ENCODE assay signal across 8 cellular contexts in the genomic region with DNA sequence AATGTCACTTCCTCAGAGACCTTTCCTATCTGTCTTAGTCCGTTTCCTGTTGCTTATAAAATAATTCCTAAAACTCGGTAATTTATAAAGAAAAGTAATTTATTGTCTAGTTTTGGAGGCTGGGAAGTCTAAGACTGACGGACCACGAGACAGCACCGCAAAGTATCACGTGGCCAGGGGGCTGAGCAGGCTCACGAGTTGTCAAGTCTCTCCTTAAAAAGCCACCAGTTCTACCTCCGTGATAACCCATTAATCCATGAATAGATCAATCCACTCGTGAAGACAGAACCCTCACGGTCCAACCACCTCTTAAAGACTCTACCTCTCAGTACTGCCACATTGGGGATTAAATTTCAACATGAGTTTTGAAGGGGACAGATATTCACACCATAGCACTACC. TPM values are rescaled to one million over a fixed set of nuclear protein-coding genes. Genes with fewer than 3 reads are reported as not detected.
DNase-seq lines count a peak whose midpoint lies in the region; TF ChIP-seq lines count a peak whose summit lies in the region.

No MANE protein-coding gene starts in this region.

- no peaks in the 10 kb centered on the region for H3K9me3 ChIP-seq in HAP-1
- no peaks in the 10 kb centered on the region for H3K9me3 ChIP-seq in mesenchymal stem cell (ENCODE audit: control insufficient read depth, low read length)
- no peaks in the 10 kb centered on the region for H3K9me3 ChIP-seq in uterus

- no peak overlapping the region for H2AK5ac ChIP-seq in mesenchymal stem cell (ENCODE audit: low read length, severe bottlenecking)

- WGBS in mesenchymal stem cell, result 4% methylated on average over 8 of the region's 10 CpGs

- H3K4me3 ChIP-seq in HAP-1 (peak overlapping the region; percentile 94), brain microvascular endothelial cell (ENCODE audit: low read depth, low read length) (peak overlapping the region; percentile 93), mesenchymal stem cell (ENCODE audit: insufficient read depth in 1 of 2, low read depth in 1 of 2, low read length in 2 of 2) (peak overlapping the region; percentile 38 to 98), uterus (peak overlapping the region; percentile 79 to 99)

- no peak overlapping the region for H3K18ac ChIP-seq in mesenchymal stem cell (ENCODE audit: low read depth in 1 of 2, low read length in 2 of 2)

- H4K91ac ChIP-seq in mesenchymal stem cell (ENCODE audit: low read length), result no peak overlapping the region

- peak overlapping the region; percentile 92 for H3K9ac ChIP-seq in mesenchymal stem cell (ENCODE audit: low read length)

- in situ Hi-C loops in HAP-1 (cut with MboI; ENCODE audit: low sequenced_read_pairs) (loop anchor here (10.0 kb wide), 1 partner anchor 256 kb away; a partner anchor contains a TSS), brain microvascular endothelial cell (cut with HindIII; ENCODE audit: low pct_ligation_motif_present, low sequenced_read_pairs) (no loop called here)

- H3K4me1 ChIP-seq in HAP-1, result peaks cover 4% of the 10 kb centered on the region
- peaks cover 5% of the 10 kb centered on the region for H3K4me1 ChIP-seq in mesenchymal stem cell (ENCODE audit: control insufficient read depth, insufficient read depth, low read depth, low read length)
- H3K4me1 ChIP-seq in uterus, result peaks cover 0 to 17% of the 10 kb centered on the region in 2 donors

- peaks cover 7% of the 10 kb centered on the region for H3K36me3 ChIP-seq in HAP-1 (replicated peaks)
- H3K36me3 ChIP-seq in brain microvascular endothelial cell (replicated peaks), result no peaks in the 10 kb centered on the region
- peaks cover 0 to 18% of the 10 kb centered on the region in 2 experiments for H3K36me3 ChIP-seq in mesenchymal stem cell (ENCODE audit: control insufficient read depth in 1 of 2, insufficient read depth in 2 of 2, low read depth in 1 of 2, low read length in 2 of 2)
- H3K36me3 ChIP-seq in uterus, result no peaks in the 10 kb centered on the region

- DNase-seq in HAP-1 (ENCODE audit: low spot score in 2 of 2) (peak; percentile 13 to 33), RPMI7951 (ENCODE audit: low read depth) (peak; percentile 16), brain microvascular endothelial cell (no peak), mesenchymal stem cell (peak; percentile 47), uterus (no peak), C1 segment of cervical spinal cord (lab: John Stamatoyannopoulos, UW) (no peak), COLO829 (ENCODE audit: low spot score) (no peak), DMS153 treated with DMSO at 0.1 percent for 48 hours (lab: John Stamatoyannopoulos, UW; ENCODE audit: unreplicated experiment) (no peak)

- H2AFZ ChIP-seq in mesenchymal stem cell (ENCODE audit: low read depth, low read length), result no peak overlapping the region

- no peak overlapping the region for H3K14ac ChIP-seq in mesenchymal stem cell (ENCODE audit: low read length in 2 of 2)

- H3K27ac ChIP-seq in brain microvascular endothelial cell (no peak overlapping the region), mesenchymal stem cell (ENCODE audit: low read length, poor library complexity, severe bottlenecking) (no peak overlapping the region), uterus (peak overlapping the region in 1 of 2 donors; percentile 81)

- peaks cover 21% of the 10 kb centered on the region for H3K79me1 ChIP-seq in mesenchymal stem cell (replicated peaks; ENCODE audit: low read length, poor library complexity, severe bottlenecking)

- TF ChIP-seq POLR2A in uterus (IDR thresholded peaks at IDR 0.05), result no peak

- no peak overlapping the region for H3K4ac ChIP-seq in mesenchymal stem cell (ENCODE audit: low read depth in 1 of 2, low read length in 2 of 2)

- H3K4me2 ChIP-seq in mesenchymal stem cell (ENCODE audit: low read length, poor library complexity, severe bottlenecking), result peak overlapping the region; percentile 94

- H2BK15ac ChIP-seq in mesenchymal stem cell (ENCODE audit: low read depth, poor library complexity, severe bottlenecking), result no peak overlapping the region

- no peak overlapping the region for H3K23ac ChIP-seq in mesenchymal stem cell (ENCODE audit: low read length in 2 of 2)

- H3K27me3 ChIP-seq in HAP-1 (ENCODE audit: low read depth), result no peaks in the 10 kb centered on the region
- no peaks in the 10 kb centered on the region for H3K27me3 ChIP-seq in brain microvascular endothelial cell (replicated peaks)
- H3K27me3 ChIP-seq in mesenchymal stem cell (ENCODE audit: control insufficient read depth in 1 of 2, insufficient read depth in 1 of 2, low read length in 2 of 2), result no peaks in the 10 kb centered on the region
- H3K27me3 ChIP-seq in uterus, result no peaks in the 10 kb centered on the region

- no peak for TF ChIP-seq CTCF in brain microvascular endothelial cell (IDR thresholded peaks at IDR 0.05; ENCODE audit: low read depth, low read length, missing control alignments)
- TF ChIP-seq CTCF in uterus (IDR thresholded peaks at IDR 0.05), result no peak

- no peak overlapping the region for H4K8ac ChIP-seq in mesenchymal stem cell (ENCODE audit: low read length)

- no peak overlapping the region for H2BK12ac ChIP-seq in mesenchymal stem cell (ENCODE audit: low read length in 2 of 2)

- intact Hi-C loops in uterus (cut with DNase I; ENCODE audit: low total_unique reads), result no loop called here

- H2BK120ac ChIP-seq in mesenchymal stem cell (ENCODE audit: low read depth, low read length), result no peak overlapping the region

- H2BK5ac ChIP-seq in mesenchymal stem cell (ENCODE audit: low read depth, low read length, poor library complexity, severe bottlenecking), result no peak overlapping the region

RNA-seq across cellular contexts. Expression of a gene that starts 0.8 kb away (rescaled TPM):
- 20.4 and 23.2 TPM in 2 replicates for total RNA-seq in RPMI7951 (2014; rRNA removed; shearing (Covaris generic))
- polyA plus RNA-seq in mesenchymal stem cell (2013, experiment 1 of 2), result 5.8 TPM
- 7.2 TPM for polyA plus RNA-seq in mesenchymal stem cell (2013, experiment 2 of 2)
- 100 to 1,000 TPM in 1 of 4 donors, 10 to 100 TPM in 3; 17.4 to 108 (median 52.8) TPM for total RNA-seq in uterus

RNA-seq across cellular contexts. Expression of a gene that starts 1.2 kb away (rescaled TPM):
- total RNA-seq in RPMI7951 (2014; rRNA removed; shearing (Covaris generic)), result 11.5 and 13.5 TPM in 2 replicates
- polyA plus RNA-seq in mesenchymal stem cell (2013, experiment 1 of 2), result 5.8 TPM
- polyA plus RNA-seq in mesenchymal stem cell (2013, experiment 2 of 2), result 6.4 TPM
- total RNA-seq in uterus, result 10 to 100 TPM; 15.0 to 27.7 (median 22.7) TPM

Comparison
In these comparisons a context has a peak if more than half of its experiments do, and no peak if none do; other contexts are left out.
1. DNase-seq: peak in HAP-1 (2 of 2), RPMI7951 (single experiment) and mesenchymal stem cell (single experiment); none in brain microvascular endothelial cell (single experiment), uterus (0 of 2), C1 segment of cervical spinal cord (0 of 14), COLO829 (single experiment) and DMS153 treated with DMSO at 0.1 percent for 48 hours (single experiment).
2. Peak in every context shown above with its lines, with median percentiles within 50 percentile points of each other: H3K4me3 ChIP-seq.